9 cellular contexts compared by ENCODE assay signal in genomic region chr11:44861829-44862545, GRCh38.
DNase-seq lines count a peak whose midpoint lies in the region; ATAC-seq and TF ChIP-seq lines count a peak whose summit lies in the region.
"Had no signal": no experiment of that assay in that cellular context is flagged by ENCODE, and none has a peak within 500 bp of the region (broad histone marks: within the 10 kb centered on the region; RNA-seq: fewer than 3 reads in every experiment).

No MANE protein-coding gene starts in this region.

- DNase-seq in SKM-1 treated with dmso at 0.1 percent for 144 hours (lab: John Stamatoyannopoulos, UW; ENCODE audit: unreplicated experiment) (peak; percentile 85), left ventricle myocardium inferior (peak; percentile 44), smooth muscle cell (lab: John Stamatoyannopoulos, UW; ENCODE audit: unreplicated experiment) (peak; percentile 58), NCI-H345 treated with DMSO at 0.1 percent for 48 hours (lab: John Stamatoyannopoulos, UW; ENCODE audit: unreplicated experiment) (no peak)

- H3K4me1 ChIP-seq in BLaER1 treated with 17β-estradiol and CSF1 and Interleukin-3, amounts not matched to agents 10 nM and 100 nM: peaks cover 17 to 50% (median 40%) of the 10 kb centered on the region in 10 experiments
- peaks cover 75% of the 10 kb centered on the region for H3K4me1 ChIP-seq in left ventricle myocardium inferior
- peaks cover 31% of the 10 kb centered on the region for H3K4me1 ChIP-seq in smooth muscle cell (ENCODE audit: low read depth)

- peak overlapping the region in 8 of 11 experiments; percentile 39 to 66 (median 52); a peak in 15 of 22 replicates for H3K9ac ChIP-seq in BLaER1 treated with 17β-estradiol and CSF1 and Interleukin-3, amounts not matched to agents 10 nM and 100 nM
- H3K9ac ChIP-seq in smooth muscle cell (ENCODE audit: low read depth): no peak overlapping the region

- H3K27ac Mint-ChIP-seq in activated naive CD8-positive, alpha-beta T cell: peak overlapping the region; percentile 16

- peaks cover 23% of the 10 kb centered on the region for H3K4me1 Mint-ChIP-seq in activated naive CD8-positive, alpha-beta T cell (ENCODE audit: low read depth)

- H3K4me3 Mint-ChIP-seq in activated naive CD8-positive, alpha-beta T cell: no peak overlapping the region

- H3K27me3 Mint-ChIP-seq in activated naive CD8-positive, alpha-beta T cell: peaks cover 3% of the 10 kb centered on the region

- no peaks in the 10 kb centered on the region for H3K36me3 ChIP-seq in BLaER1 treated with 17β-estradiol and CSF1 and Interleukin-3, amounts not matched to agents 10 nM and 100 nM
- H3K36me3 ChIP-seq in left ventricle myocardium inferior: peaks cover 8% of the 10 kb centered on the region
- no peaks in the 10 kb centered on the region for H3K36me3 ChIP-seq in smooth muscle cell (ENCODE audit: low read depth)

- TF ChIP-seq CTCF in left ventricle myocardium inferior (IDR thresholded peaks at IDR 0.05; ENCODE audit: borderline replicate concordance): no peak
- TF ChIP-seq CTCF in smooth muscle cell (IDR thresholded peaks at IDR 0.05; ENCODE audit: borderline replicate concordance, insufficient read depth, poor library complexity, severe bottlenecking): no peak

- no peak overlapping the region for H2AFZ ChIP-seq in smooth muscle cell (ENCODE audit: low read depth)

- WGBS in smooth muscle cell (ENCODE audit: low lambda C conversion rate): 18% methylated on average over 19 of the region's 19 CpGs

- H3K4me2 ChIP-seq in BLaER1 treated with 17β-estradiol and CSF1 and Interleukin-3, amounts not matched to agents 10 nM and 100 nM: peak overlapping the region; percentile 86 to 99 (median 92)
- peak overlapping the region; percentile 69 for H3K4me2 ChIP-seq in smooth muscle cell

- H4K20me1 ChIP-seq in BLaER1 treated with 17β-estradiol and CSF1 and Interleukin-3, amounts not matched to agents 10 nM and 100 nM: peaks cover 0 to 81% (median 12%) of the 10 kb centered on the region in 11 experiments; a peak in 17 of 22 replicates
- H4K20me1 ChIP-seq in smooth muscle cell (ENCODE audit: low read depth): no peaks in the 10 kb centered on the region

- intact Hi-C loops in left ventricle myocardium inferior (cut with micrococcal nuclease): no loop called here

- peak overlapping the region in 8 of 11 experiments; percentile 23 to 71 (median 46); a peak in 15 of 22 replicates for H3K27ac ChIP-seq in BLaER1 treated with 17β-estradiol and CSF1 and Interleukin-3, amounts not matched to agents 10 nM and 100 nM
- H3K27ac ChIP-seq in left ventricle myocardium inferior (replicated peaks) (peak overlapping the region; percentile 84), smooth muscle cell (ENCODE audit: low read depth) (peak overlapping the region; percentile 74)

- peak overlapping the region in 6 of 10 experiments; percentile 19 to 40 (median 29); a peak in 6 of 20 replicates for H3K4me3 ChIP-seq in BLaER1 treated with 17β-estradiol and CSF1 and Interleukin-3, amounts not matched to agents 10 nM and 100 nM
- no peak overlapping the region for H3K4me3 ChIP-seq in left ventricle myocardium inferior
- no peak overlapping the region for H3K4me3 ChIP-seq in smooth muscle cell

- peaks cover 12% of the 10 kb centered on the region for H3K36me3 Mint-ChIP-seq in activated naive CD8-positive, alpha-beta T cell

- no peaks in the 10 kb centered on the region for H3F3A ChIP-seq in smooth muscle cell (ENCODE audit: low read depth)

- ATAC-seq in GM19467 (IDR thresholded peaks at IDR 0.05; ENCODE audit: unreplicated experiment) (peak; percentile 100), HG03521 (IDR thresholded peaks at IDR 0.05; ENCODE audit: unreplicated experiment) (peak; percentile 98)

- no peaks in the 10 kb centered on the region for H3K9me3 Mint-ChIP-seq in activated naive CD8-positive, alpha-beta T cell (ENCODE audit: low read depth)
- H3K9me3 Mint-ChIP-seq: IgD-negative memory B cell had no signal

- peaks cover 20 to 95% (median 53%) of the 10 kb centered on the region in 11 experiments; a peak in 21 of 22 replicates for H3K27me3 ChIP-seq in BLaER1 treated with 17β-estradiol and CSF1 and Interleukin-3, amounts not matched to agents 10 nM and 100 nM
- H3K27me3 ChIP-seq in left ventricle myocardium inferior (ENCODE audit: low read depth): no peaks in the 10 kb centered on the region
- H3K27me3 ChIP-seq in smooth muscle cell (ENCODE audit: low read depth): no peaks in the 10 kb centered on the region

- no peaks in the 10 kb centered on the region for H3K9me3 ChIP-seq in BLaER1 treated with 17β-estradiol and CSF1 and Interleukin-3, amounts not matched to agents 10 nM and 100 nM (replicated peaks in 1 of 11)
- H3K9me3 ChIP-seq in left ventricle myocardium inferior (replicated peaks): no peaks in the 10 kb centered on the region
- no peaks in the 10 kb centered on the region for H3K9me3 ChIP-seq in smooth muscle cell (replicated peaks; ENCODE audit: low read depth)

- H3K79me2 ChIP-seq in smooth muscle cell (ENCODE audit: low read depth): no peaks in the 10 kb centered on the region

Comparison
In these comparisons a context has a peak if more than half of its experiments do, and no peak if none do; other contexts are left out.
1. H3K4me3 ChIP-seq: peak in BLaER1 treated with 17β-estradiol and CSF1 and Interleukin-3, amounts not matched to agents 10 nM and 100 nM (6 of 10); none in left ventricle myocardium inferior (single experiment) and smooth muscle cell (single experiment).
2. Peak in every context shown above with its lines, with median percentiles within 50 percentile points of each other: H3K27ac ChIP-seq.